In genomic region chr3:141788750-141789149, GRCh38 we compare ENCODE assay signal across 7 cellular contexts. TPM values are rescaled to one million over a fixed set of nuclear protein-coding genes. Genes with fewer than 3 reads are reported as not detected.
"Had no signal": no experiment of that assay in that cellular context is flagged by ENCODE, and none has a peak within 500 bp of the region (broad histone marks: within the 10 kb centered on the region; RNA-seq: fewer than 3 reads in every experiment).

No MANE protein-coding gene starts in this region.

RNA-seq across cellular contexts. Expression of gene GRK7, which starts 25.5 kb away (rescaled TPM):
- total RNA-seq: M059J, NCI-H460, PC-3, Peyer's patch, Right ventricle myocardium superior, SJSA1 had no signal
- polyA plus RNA-seq: SK-N-SH had no signal
